8 cellular contexts compared by ENCODE assay signal in genomic region chr11:34916810-34917780, GRCh38. TPM values are rescaled to one million over a fixed set of nuclear protein-coding genes. Genes with fewer than 3 reads are reported as not detected.
DNase-seq lines count a peak whose midpoint lies in the region; ATAC-seq, FAIRE-seq and TF ChIP-seq lines count a peak whose summit lies in the region.

No MANE protein-coding gene starts in this region.

- peak overlapping the region; percentile 89 to 98 (median 94) for H3K27ac Mint-ChIP-seq in immature natural killer cell
- H3K27ac Mint-ChIP-seq in stimulated activated naive B cell treated with anti-CD40 and anti-IgM and Interleukin-4, amounts not matched to agents 10 μg/mL and 1 μg/mL and 100 μg/mL, for 72 hours = peak overlapping the region; percentile 100

- intact Hi-C loops in ascending aorta (cut with DNase I) = loop anchor here (2.0 to 10.0 kb wide), 9 partner anchors 165 to 1662 kb away; partner anchors contain the start of genes CAT, COMMD9, HIPK3 and NAT10

- H3K9me3 ChIP-seq in ascending aorta = no peaks in the 10 kb centered on the region

- no peaks in the 10 kb centered on the region for H3K9me3 Mint-ChIP-seq in immature natural killer cell
- H3K9me3 Mint-ChIP-seq in stimulated activated naive B cell treated with anti-CD40 and anti-IgM and Interleukin-4, amounts not matched to agents 10 μg/mL and 1 μg/mL and 100 μg/mL, for 72 hours = peaks cover 0 to 4% of the 10 kb centered on the region in 2 donors

- peak; percentile 36 for ATAC-seq in GM21390 (IDR thresholded peaks at IDR 0.05; ENCODE audit: unreplicated experiment)
- ATAC-seq in stimulated activated naive B cell treated with anti-CD40 and anti-IgM and Interleukin-4, amounts not matched to agents 10 μg/mL and 1 μg/mL and 100 μg/mL, for 72 hours (replicated peaks) = peak in 1 of 2 donors; percentile 38

- H3K4me1 ChIP-seq in ascending aorta = peaks cover 4 to 14% of the 10 kb centered on the region in 2 donors

- peak overlapping the region; percentile 92 to 97 for H3K27ac ChIP-seq in ascending aorta

- FAIRE-seq in HTR-8/SVneo (lab: Jason Lieb, UNC) = no peak

- H3K36me3 ChIP-seq in ascending aorta = no peaks in the 10 kb centered on the region

- H3K4me3 ChIP-seq in ascending aorta = peak overlapping the region; percentile 78 to 97

- peak overlapping the region; percentile 90 to 98 (median 97) for H3K4me3 Mint-ChIP-seq in immature natural killer cell
- H3K4me3 Mint-ChIP-seq in stimulated activated naive B cell treated with anti-CD40 and anti-IgM and Interleukin-4, amounts not matched to agents 10 μg/mL and 1 μg/mL and 100 μg/mL, for 72 hours = peak overlapping the region; percentile 99 to 100

- peaks cover 27 to 43% of the 10 kb centered on the region in 2 donors for H3K4me1 Mint-ChIP-seq in immature natural killer cell
- H3K4me1 Mint-ChIP-seq in stimulated activated naive B cell treated with anti-CD40 and anti-IgM and Interleukin-4, amounts not matched to agents 10 μg/mL and 1 μg/mL and 100 μg/mL, for 72 hours = peaks cover 24 to 49% of the 10 kb centered on the region in 2 donors

- peaks cover 0 to 9% (median 0%) of the 10 kb centered on the region in 3 donors for H3K36me3 Mint-ChIP-seq in immature natural killer cell
- peaks cover 19 to 23% of the 10 kb centered on the region in 2 donors for H3K36me3 Mint-ChIP-seq in stimulated activated naive B cell treated with anti-CD40 and anti-IgM and Interleukin-4, amounts not matched to agents 10 μg/mL and 1 μg/mL and 100 μg/mL, for 72 hours

- H3K27me3 ChIP-seq in ascending aorta = no peaks in the 10 kb centered on the region

- peak; percentile 25 for DNase-seq in EL
- peak; percentile 21 for DNase-seq in HTR-8/SVneo (ENCODE audit: insufficient read length, low spot score)
- no peak for DNase-seq in ascending aorta (ENCODE audit: low spot score in 2 of 2)
- DNase-seq in immature natural killer cell = no peak
- no peak for DNase-seq in stimulated activated naive B cell treated with anti-CD40 and anti-IgM and Interleukin-4, amounts not matched to agents 10 μg/mL and 1 μg/mL and 100 μg/mL, for 72 hours
- DNase-seq in SHP77 treated with DMSO at 0.1 percent for 48 hours (lab: John Stamatoyannopoulos, UW) = no peak
- DNase-seq in NCI-H2029 treated with DMSO at 0.1 percent for 48 hours (lab: John Stamatoyannopoulos, UW) = no peak

- peaks cover 2 to 7% (median 3%) of the 10 kb centered on the region in 3 donors for H3K27me3 Mint-ChIP-seq in immature natural killer cell (ENCODE audit: low read depth in 3 of 3)
- no peaks in the 10 kb centered on the region for H3K27me3 Mint-ChIP-seq in stimulated activated naive B cell treated with anti-CD40 and anti-IgM and Interleukin-4, amounts not matched to agents 10 μg/mL and 1 μg/mL and 100 μg/mL, for 72 hours

- TF ChIP-seq CTCF in ascending aorta (IDR thresholded peaks at IDR 0.05) = no peak

RNA-seq across cellular contexts. Expression of gene PDHX, which starts 0.7 kb away (rescaled TPM):
- total RNA-seq in ascending aorta = 23.3 TPM
- polyA plus RNA-seq in immature natural killer cell = 10 to 100 TPM; 12.8 to 17.1 (median 13.1) TPM

RNA-seq across cellular contexts. Expression of gene APIP, which starts 0.9 kb away (rescaled TPM):
- 3.6 TPM for total RNA-seq in ascending aorta
- polyA plus RNA-seq in immature natural killer cell = 10 to 100 TPM; 13.3 to 29.6 (median 17.2) TPM

Comparison
In these comparisons a context has a peak if more than half of its experiments do, and no peak if none do; other contexts are left out.
1. DNase-seq: peak in EL (single experiment) and HTR-8/SVneo (single experiment); none in ascending aorta (0 of 2), immature natural killer cell (0 of 3), stimulated activated naive B cell treated with anti-CD40 and anti-IgM and Interleukin-4, amounts not matched to agents 10 μg/mL and 1 μg/mL and 100 μg/mL, for 72 hours (single experiment), SHP77 treated with DMSO at 0.1 percent for 48 hours (single experiment) and NCI-H2029 treated with DMSO at 0.1 percent for 48 hours (single experiment).